ENCODE assay signal across 15 cellular contexts in genomic region chr21:23496729-23497128, GRCh38.
DNase-seq lines count a peak whose midpoint lies in the region; ATAC-seq and TF ChIP-seq lines count a peak whose summit lies in the region.
"Had no signal": no experiment of that assay in that cellular context is flagged by ENCODE, and none has a peak within 500 bp of the region (broad histone marks: within the 10 kb centered on the region; RNA-seq: fewer than 3 reads in every experiment).

No MANE protein-coding gene starts in this region.

- H3K4me2 ChIP-seq in MM.1S (ENCODE audit: low read depth, low read length) = peak overlapping the region; percentile 18; the same call in 1 of the 2 replicates

- no peak overlapping the region for H3K9ac ChIP-seq in MM.1S (ENCODE audit: low read length)

- no peaks in the 10 kb centered on the region for H4K20me1 ChIP-seq in MM.1S (ENCODE audit: insufficient read depth, low read length)

- H3K36me3 ChIP-seq in MM.1S (replicated peaks; ENCODE audit: insufficient read depth, low read length) = no peaks in the 10 kb centered on the region
- H3K36me3 ChIP-seq: adrenal gland, HAP-1, vagina had no signal

- H3K9me3 ChIP-seq in MM.1S (replicated peaks; ENCODE audit: insufficient read depth, low read length) = no peaks in the 10 kb centered on the region
- H3K9me3 ChIP-seq: adrenal gland, HAP-1, vagina had no signal

- DNase-seq in MM.1S (peak; percentile 68), NCI-H526 treated with DMSO at 0.1 percent for 48 hours (lab: John Stamatoyannopoulos, UW) (no peak), HuH-7.5 (ENCODE audit: low spot score) (no peak), DMS153 (lab: John Stamatoyannopoulos, UW) (no peak)
- no peak for DNase-seq in activated naive CD4-positive, alpha-beta T cell (lab: John Stamatoyannopoulos, UW)
- DNase-seq: activated CD4-positive, alpha-beta T cell treated with anti-CD3 and anti-CD28 coated beads for 36 hours; adrenal gland; NK-92 treated with Interleukin-12 subunit alpha and Interleukin-12 subunit beta, amount 100 ng/mL, for 24 hours; stimulated activated naive CD8-positive, alpha-beta T cell treated with anti-CD3 and anti-CD28 coated beads, Interleukin-15, amount 100 ng/mL, for 72 hours had no signal

- no peaks in the 10 kb centered on the region; the same call in 1 of the 2 replicates for H3F3A ChIP-seq in MM.1S (ENCODE audit: insufficient read depth, low read length)

- H3K9me2 ChIP-seq in MM.1S (replicated peaks; ENCODE audit: insufficient read depth, low read length) = no peaks in the 10 kb centered on the region

- no peak overlapping the region for H3K27ac ChIP-seq in MM.1S (ENCODE audit: low read length)
- H3K27ac ChIP-seq: adrenal gland, skin epidermis, vagina had no signal

- H2AFZ ChIP-seq in MM.1S (ENCODE audit: low read length) = no peak overlapping the region

- H3K4me1 ChIP-seq in MM.1S (ENCODE audit: low read length) = peaks cover 8% of the 10 kb centered on the region; the same call in 1 of the 2 replicates
- H3K4me1 ChIP-seq: adrenal gland, HAP-1, vagina had no signal

- no peak for TF ChIP-seq CTCF in MM.1S (IDR thresholded peaks at IDR 0.05; ENCODE audit: low read length)

- H3K27me3 ChIP-seq in MM.1S (replicated peaks; ENCODE audit: insufficient read depth, low read length) = no peaks in the 10 kb centered on the region
- H3K27me3 ChIP-seq: adrenal gland, vagina had no signal

- H3K79me2 ChIP-seq in MM.1S (ENCODE audit: low read length) = no peaks in the 10 kb centered on the region

- no peak overlapping the region for H3K4me3 ChIP-seq in MM.1S (ENCODE audit: low read length)
- H3K4me3 ChIP-seq: adrenal gland, HAP-1, skin epidermis, vagina had no signal

- ATAC-seq in GM19043 (IDR thresholded peaks at IDR 0.05; ENCODE audit: low read depth, unreplicated experiment) (peak; percentile 90), GM21723 (IDR thresholded peaks at IDR 0.05; ENCODE audit: unreplicated experiment) (peak; percentile 80), HG03095 (IDR thresholded peaks at IDR 0.05; ENCODE audit: unreplicated experiment) (peak; percentile 78)
- ATAC-seq: activated CD4-positive, alpha-beta T cell treated with anti-CD3 and anti-CD28 coated beads for 36 hours; stimulated activated naive CD8-positive, alpha-beta T cell treated with anti-CD3 and anti-CD28 coated beads, Interleukin-15, amount 100 ng/mL, for 72 hours had no signal
